21 cellular contexts compared by ENCODE assay signal in the genomic region with DNA sequence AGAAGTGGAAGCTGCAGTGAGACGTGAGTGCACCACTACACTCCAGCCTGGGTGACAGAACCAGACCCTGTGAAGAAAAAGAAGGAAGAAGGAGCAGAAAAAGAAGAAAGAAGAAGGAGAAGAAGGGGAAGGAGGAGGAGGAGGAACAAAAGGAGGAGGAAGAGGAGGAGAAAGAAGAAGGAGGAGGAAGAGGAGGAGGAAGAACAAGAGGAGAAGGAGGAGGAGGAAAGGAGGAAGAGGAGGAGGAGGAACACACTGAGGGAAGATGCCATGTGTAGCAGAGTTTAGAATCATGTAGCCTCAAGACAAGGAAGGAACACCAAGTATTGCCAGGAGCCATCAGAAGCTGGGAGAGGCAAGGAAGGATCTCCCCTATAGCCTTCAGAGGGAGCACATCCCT.
DNase-seq lines count a peak whose midpoint lies in the region; ATAC-seq, FAIRE-seq and TF ChIP-seq lines count a peak whose summit lies in the region.
"Had no signal": no experiment of that assay in that cellular context is flagged by ENCODE, and none has a peak within 500 bp of the region (broad histone marks: within the 10 kb centered on the region; RNA-seq: fewer than 3 reads in every experiment).

No MANE protein-coding gene starts in this region.

- H3K36me3 Mint-ChIP-seq in GM23338 (ENCODE audit: low read depth), result no peaks in the 10 kb centered on the region
- H3K36me3 Mint-ChIP-seq: CD8-positive, alpha-beta T cell had no signal

- H3K79me1 ChIP-seq in H1 (ENCODE audit: low read depth, low read length), result no peaks in the 10 kb centered on the region

- H2AK5ac ChIP-seq in H1 (ENCODE audit: low read depth, low read length), result 0 out of 2 replicates have a peak overlapping the region, but pooled peaks have one; percentile 82

- POLR2A ChIA-PET in HEK293 (lab: Yijun Ruan, JAX), result no interaction called here
- POLR2A ChIA-PET in H1 (lab: Charles Lee; ENCODE audit: partially characterized antibody), result no interaction called here

- H3K79me2 ChIP-seq in H1 (ENCODE audit: control insufficient read depth in 1 of 2, insufficient read depth in 2 of 2, low read length in 2 of 2) (no peaks in the 10 kb centered on the region), GM23338 (replicated peaks; ENCODE audit: insufficient read depth) (no peaks in the 10 kb centered on the region)

- H3K4me1 Mint-ChIP-seq in GM23338, result no peaks in the 10 kb centered on the region
- H3K4me1 Mint-ChIP-seq: B cell had no signal

- TF ChIP-seq RAD21 in H1 (IDR thresholded peaks at IDR 0.05 in 1 of 2, conservative IDR thresholded peaks at IDR 0.05 in 1 of 2; ENCODE audit: low read depth in 2 of 2, low read length in 2 of 2), result no peak

- no peaks in the 10 kb centered on the region for H3K23me2 ChIP-seq in H1 (ENCODE audit: low read depth, low read length)

- H3F3A ChIP-seq in GM23338 (replicated peaks; ENCODE audit: low read depth), result no peaks in the 10 kb centered on the region

- no peak overlapping the region for H2BK20ac ChIP-seq in H1 (ENCODE audit: low read length)

- no peak overlapping the region for H3K4ac ChIP-seq in H1 (replicated peaks; ENCODE audit: insufficient read length, low read depth, low read length)

- no peak overlapping the region for H2BK5ac ChIP-seq in H1 (ENCODE audit: low read depth, low read length)

- H3K4me2 ChIP-seq in H1 (ENCODE audit: insufficient read depth in 1 of 2, low read depth in 2 of 2, low read length in 2 of 2) (no peak overlapping the region), GM23338 (no peak overlapping the region)
- H3K4me2 ChIP-seq: A549 had no signal

- no peak for ATAC-seq in GM23338
- ATAC-seq: CD8-positive, alpha-beta T cell had no signal

- H3K4me3 ChIP-seq in HEK293 (ENCODE audit: low read depth, low read length) (no peak overlapping the region), H1 (ENCODE audit: extremely low read depth in 1 of 4, insufficient read depth in 2 of 4, low read depth in 3 of 4, low read length in 4 of 4) (no peak overlapping the region), GM23338 (no peak overlapping the region)
- H3K4me3 ChIP-seq: A549; BLaER1 treated with 17β-estradiol and CSF1 and Interleukin-3, amounts not matched to agents 10 nM and 100 nM had no signal

- TF ChIP-seq EP300 in H1 (IDR thresholded peaks at IDR 0.05; ENCODE audit: borderline replicate concordance in 1 of 2, low read depth in 2 of 2, low read length in 2 of 2), result no peak

- no peak overlapping the region for H3K23ac ChIP-seq in H1 (ENCODE audit: insufficient read length)

- H3K27ac ChIP-seq in HEK293 (ENCODE audit: extremely low read depth, low read depth, low read length) (no peak overlapping the region), H1 (ENCODE audit: low read depth, low read length) (no peak overlapping the region), GM23338 (ENCODE audit: low read depth) (no peak overlapping the region)
- H3K27ac ChIP-seq: 22Rv1; A549; BLaER1 treated with 17β-estradiol and CSF1 and Interleukin-3, amounts not matched to agents 10 nM and 100 nM; C4-2B had no signal

- no peak for TF ChIP-seq CTCF in HEK293 (tag by site-specific recombination; IDR thresholded peaks at IDR 0.05)
- no peak for TF ChIP-seq CTCF in H1 (IDR thresholded peaks at IDR 0.05; ENCODE audit: control extremely low read depth in 1 of 3, insufficient read depth in 1 of 3, low read depth in 1 of 3, low read length in 3 of 3)
- no peak for TF ChIP-seq CTCF in GM23338 (conservative IDR thresholded peaks at IDR 0.05; ENCODE audit: low read depth in 2 of 2)

- H3K36me3 ChIP-seq in HEK293 (ENCODE audit: control insufficient read depth in 2 of 2, insufficient read depth in 1 of 2, low read length in 2 of 2) (no peaks in the 10 kb centered on the region), H1 (ENCODE audit: control insufficient read depth in 2 of 4, insufficient read depth in 4 of 4, low read length in 3 of 4) (no peaks in the 10 kb centered on the region; a peak in 1 of 8 replicates), GM23338 (ENCODE audit: insufficient read depth) (no peaks in the 10 kb centered on the region)
- H3K36me3 ChIP-seq: BLaER1 treated with 17β-estradiol and CSF1 and Interleukin-3, amounts not matched to agents 10 nM and 100 nM had no signal

- no peaks in the 10 kb centered on the region for H3K27me3 ChIP-seq in H1 (replicated peaks in 1 of 4; ENCODE audit: control insufficient read depth in 3 of 4, extremely low read depth in 1 of 4, insufficient read depth in 3 of 4, low read length in 3 of 4)
- no peaks in the 10 kb centered on the region for H3K27me3 ChIP-seq in GM23338 (ENCODE audit: insufficient read depth)
- H3K27me3 ChIP-seq: BLaER1 treated with 17β-estradiol and CSF1 and Interleukin-3, amounts not matched to agents 10 nM and 100 nM had no signal

- H3K27ac Mint-ChIP-seq in GM23338, result no peak overlapping the region
- H3K27ac Mint-ChIP-seq: B cell; CD4-positive, alpha-beta T cell; CD8-positive, alpha-beta T cell had no signal

- DNase-seq in H1 (ENCODE audit: low read depth in 1 of 2, low spot score in 2 of 2) (no peak), islet precursor cell (peak; percentile 3), NCI-H1092 (lab: John Stamatoyannopoulos, UW) (no peak), GM23338 (ENCODE audit: low spot score) (no peak), NCI-H1048 (lab: John Stamatoyannopoulos, UW) (no peak)
- DNase-seq: AML-193; Caco-2; Calu3; CD4-positive, alpha-beta T cell; CD8-positive, alpha-beta T cell; GF-D8 had no signal

- H3K4me3 Mint-ChIP-seq in GM23338, result no peak overlapping the region
- H3K4me3 Mint-ChIP-seq: B cell; CD4-positive, alpha-beta T cell; CD8-positive, alpha-beta T cell had no signal

- WGBS in H1 (ENCODE audit: extremely low coverage in 1 of 2, insufficient coverage in 1 of 2, insufficient read length in 1 of 2, insufficient replicate concordance in 2 of 2, low coverage in 1 of 2, low lambda C conversion rate in 2 of 2, missing lambda C conversion rate in 1 of 2), 2 experiments, result 100% methylated on average over 1 of the region's 1 CpG; no CpG with 5 or more reads in 1 of the 2 experiments

- no peak overlapping the region for H4K91ac ChIP-seq in H1 (replicated peaks; ENCODE audit: insufficient read length, low read length)

- H4K20me1 ChIP-seq in H1 (replicated peaks in 1 of 2; ENCODE audit: control insufficient read depth in 1 of 2, insufficient read depth in 2 of 2, low read length in 2 of 2) (no peaks in the 10 kb centered on the region), GM23338 (replicated peaks; ENCODE audit: insufficient read depth) (no peaks in the 10 kb centered on the region)
- H4K20me1 ChIP-seq: BLaER1 treated with 17β-estradiol and CSF1 and Interleukin-3, amounts not matched to agents 10 nM and 100 nM had no signal

- no peak overlapping the region for H2BK15ac ChIP-seq in H1 (ENCODE audit: low read length)

- no peak overlapping the region for H3K9ac ChIP-seq in H1 (replicated peaks in 1 of 4; ENCODE audit: extremely low read depth in 1 of 4, low read depth in 3 of 4, low read length in 3 of 4)
- H3K9ac ChIP-seq: BLaER1 treated with 17β-estradiol and CSF1 and Interleukin-3, amounts not matched to agents 10 nM and 100 nM had no signal

- no peaks in the 10 kb centered on the region for H3K9me3 ChIP-seq in HEK293 (ENCODE audit: control insufficient read depth, insufficient read depth, low read depth, low read length)
- peaks cover 0 to 8% of the 10 kb centered on the region in 2 experiments; a peak in 1 of 4 replicates for H3K9me3 ChIP-seq in H1 (ENCODE audit: insufficient read depth in 2 of 2, low read depth in 1 of 2, low read length in 1 of 2)
- H3K9me3 ChIP-seq: A549, Caco-2 had no signal

- FAIRE-seq in H1 (lab: Jason Lieb, UNC), result no peak
- FAIRE-seq: A549, D721Med, G401.6, GM12891, GM19239 had no signal

- TF ChIP-seq POLR2A in H1 (IDR thresholded peaks at IDR 0.05; ENCODE audit: control extremely low read depth in 1 of 2, low read depth in 2 of 2, low read length in 2 of 2), result no peak

- no peak overlapping the region for H4K8ac ChIP-seq in H1 (ENCODE audit: extremely low read depth, insufficient read depth, low read length)

- H2AFZ ChIP-seq in H1 (ENCODE audit: low read length) (no peak overlapping the region), GM23338 (no peak overlapping the region)

- no peak overlapping the region for H3K18ac ChIP-seq in H1 (ENCODE audit: extremely low read depth, low read length)

- H4K5ac ChIP-seq in H1 (ENCODE audit: insufficient read length, low read depth, low read length), result no peak overlapping the region

- H3K27me3 Mint-ChIP-seq in GM23338 (ENCODE audit: insufficient read depth, low read depth, poor library complexity), result peaks cover 4% of the 10 kb centered on the region
- H3K27me3 Mint-ChIP-seq: B cell; CD4-positive, alpha-beta T cell had no signal

- H3K4me1 ChIP-seq in HEK293 (ENCODE audit: control insufficient read depth, insufficient read depth, low read length) (no peaks in the 10 kb centered on the region), H1 (replicated peaks in 1 of 4; ENCODE audit: control insufficient read depth in 3 of 4, insufficient read depth in 4 of 4, low read length in 3 of 4) (no peaks in the 10 kb centered on the region), GM23338 (ENCODE audit: insufficient read depth) (no peaks in the 10 kb centered on the region)
- H3K4me1 ChIP-seq: Caco-2 had no signal

- H2BK120ac ChIP-seq in H1 (replicated peaks; ENCODE audit: low read depth, low read length), result no peak overlapping the region

- H3K9me3 Mint-ChIP-seq in GM23338, result peaks cover 15% of the 10 kb centered on the region; the same call in 1 of the 3 replicates
- H3K9me3 Mint-ChIP-seq: CD8-positive, alpha-beta T cell had no signal

- no peak overlapping the region for H3K56ac ChIP-seq in H1 (replicated peaks; ENCODE audit: insufficient read length, low read depth, low read length)

- CTCF ChIA-PET in HEK293 (lab: Yijun Ruan, JAX) (interaction anchor here (0.6 to 0.8 kb wide), 3 partner anchors 11 to 21 kb away, joined by 4 to 6 read pairs (median 6); no protein-coding TSS in a partner anchor), H1 (lab: Charles Lee; ENCODE audit: partially characterized antibody) (interaction anchor here (2.5 kb wide), 1 partner anchor 10 kb away, joined by 10 read pairs; no protein-coding TSS in a partner anchor)

- H3K14ac ChIP-seq in H1 (ENCODE audit: insufficient read length), result no peak overlapping the region

- no peak overlapping the region for H2BK12ac ChIP-seq in H1 (ENCODE audit: low read depth, low read length)

- H3K9me2 ChIP-seq in GM23338 (ENCODE audit: insufficient read depth), result no peaks in the 10 kb centered on the region

TF ChIP-seq in HEK293, 187 proteins besides CTCF, POLR2A, EP300 and RAD21 (continues in another document):
- no peak for TF ChIP-seq ZNF354C (tag by site-specific recombination; IDR thresholded peaks at IDR 0.05; ENCODE audit: borderline replicate concordance, low read depth)

TF ChIP-seq in H1, 55 proteins besides CTCF, POLR2A, EP300 and RAD21 (continues in another document):
- TF ChIP-seq SP4 (IDR thresholded peaks at IDR 0.05; ENCODE audit: low read length) (no peak), SP2 (IDR thresholded peaks at IDR 0.05; ENCODE audit: low read length) (no peak), ZNF274 (IDR thresholded peaks at IDR 0.05; ENCODE audit: borderline replicate concordance, extremely low read depth, low read length) (no peak)
